1 cellular context compared by ENCODE assay signal in genomic region chr5:146345578-146346366, GRCh38.
TF ChIP-seq lines count a peak whose summit lies in the region.

No MANE protein-coding gene starts in this region.

TF ChIP-seq in WTC11, 78 proteins besides CTCF, POLR2A, EP300 and RAD21 (continued from another document):
- TF ChIP-seq PREB (CRISPR knock-in tag; IDR thresholded peaks at IDR 0.05; ENCODE audit: borderline replicate concordance) (no peak), MAX (CRISPR knock-in tag; IDR thresholded peaks at IDR 0.05) (peak; percentile 54; the same call in 1 of the 2 replicates), E2F4 (CRISPR knock-in tag; IDR thresholded peaks at IDR 0.05; ENCODE audit: borderline replicate concordance, low read depth) (no peak)
